ENCODE assay signal across 1 cellular context in genomic region chr5:37043693-37044092, GRCh38.
TF ChIP-seq lines count a peak whose summit lies in the region.

No MANE protein-coding gene starts in this region.

TF ChIP-seq in H1, 55 proteins besides CTCF, POLR2A, EP300 and RAD21:
- TF ChIP-seq RBBP5 (IDR thresholded peaks at IDR 0.05; ENCODE audit: borderline replicate concordance, low read depth, low read length), result no peak
- no peak for TF ChIP-seq TAF1 (IDR thresholded peaks at IDR 0.05; ENCODE audit: low read depth, low read length)
- TF ChIP-seq USF2 (IDR thresholded peaks at IDR 0.05; ENCODE audit: low read length), result no peak
- no peak for TF ChIP-seq EZH2 (IDR thresholded peaks at IDR 0.05; ENCODE audit: low read depth, low read length, severe bottlenecking)
- no peak for TF ChIP-seq BACH1 (IDR thresholded peaks at IDR 0.05; ENCODE audit: low read length)
- TF ChIP-seq ASH2L (IDR thresholded peaks at IDR 0.05; ENCODE audit: low read length), result no peak
- TF ChIP-seq MAX (IDR thresholded peaks at IDR 0.05), result no peak
- TF ChIP-seq TEAD4 (IDR thresholded peaks at IDR 0.05; ENCODE audit: low read depth, low read length), result no peak
- TF ChIP-seq HDAC6 (IDR thresholded peaks at IDR 0.05; ENCODE audit: low read depth, low read length), result no peak
- TF ChIP-seq NANOG (IDR thresholded peaks at IDR 0.05; ENCODE audit: insufficient read depth, low read depth, low read length, poor library complexity, severe bottlenecking), result no peak
- no peak for TF ChIP-seq RNF2 (IDR thresholded peaks at IDR 0.05; ENCODE audit: borderline replicate concordance, low read depth, low read length, missing control alignments, poor library complexity, severe bottlenecking)
- TF ChIP-seq SP2 (IDR thresholded peaks at IDR 0.05; ENCODE audit: low read length), result no peak
